Comparison of ENCODE assay signal across 20 cellular contexts in the genomic region with DNA sequence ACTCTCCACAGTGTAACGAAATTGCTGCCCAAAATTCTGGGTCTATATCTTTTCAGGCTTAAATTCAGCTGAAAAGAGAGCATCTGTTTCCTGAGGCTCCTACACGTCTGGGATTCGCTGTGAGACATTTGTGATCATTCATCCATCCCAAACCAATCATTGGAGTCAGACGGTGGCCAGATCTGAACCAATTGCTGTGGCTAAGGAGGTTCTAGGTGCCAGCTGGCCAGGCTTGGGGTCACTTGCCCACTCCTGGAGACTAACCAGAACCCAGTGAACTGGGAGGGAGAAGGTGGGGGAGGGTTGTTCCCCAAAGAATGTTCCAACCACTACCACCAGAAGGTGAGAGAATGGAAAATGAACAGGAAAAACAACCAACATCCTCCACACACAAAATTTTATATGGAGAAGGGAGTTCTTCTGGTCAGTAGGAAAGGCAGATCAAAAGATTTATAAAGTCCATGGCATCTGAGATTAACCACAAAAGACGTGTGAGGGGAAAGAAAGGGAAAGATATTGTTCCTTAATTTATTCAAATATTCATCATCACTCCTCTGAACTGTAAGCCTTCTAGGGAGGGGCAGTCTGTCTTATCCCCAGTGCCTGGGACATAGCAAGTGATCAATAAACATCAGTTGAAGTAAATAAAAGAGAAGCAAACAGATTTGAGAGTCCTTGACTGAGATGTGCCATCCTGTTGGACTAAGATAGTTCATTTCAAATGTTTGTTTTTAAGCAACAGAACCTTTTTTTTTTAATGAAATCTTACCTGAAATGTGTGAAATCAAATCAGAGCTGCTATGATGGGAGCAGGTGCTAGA. TPM values are rescaled to one million over a fixed set of nuclear protein-coding genes. Genes with fewer than 3 reads are reported as not detected.
A peak's percentile ranks its signal among the peaks of the same experiment; 100 is the strongest.
DNase-seq lines count a peak whose midpoint lies in the region; ATAC-seq and TF ChIP-seq lines count a peak whose summit lies in the region.
"Had no signal": no experiment of that assay in that cellular context is flagged by ENCODE, and none has a peak within 500 bp of the region (broad histone marks: within the 10 kb centered on the region; RNA-seq: fewer than 3 reads in every experiment).

No MANE protein-coding gene starts in this region.

- WGBS in spleen, 5 donors: 18 to 33% (median 27%) methylated on average over 5 of the region's 5 CpGs

- H3K27me3 ChIP-seq in DOHH2 (ENCODE audit: control insufficient read depth, low read length): peaks cover 31% of the 10 kb centered on the region
- peaks cover 0 to 48% (median 24%) of the 10 kb centered on the region in 7 donors for H3K27me3 ChIP-seq in spleen (replicated peaks in 1 of 7)
- H3K27me3 ChIP-seq: breast epithelium, colonic mucosa had no signal

- no peak for TF ChIP-seq CTCF in DOHH2 (IDR thresholded peaks at IDR 0.05; ENCODE audit: low read depth, low read length, poor library complexity, severe bottlenecking)
- TF ChIP-seq CTCF in spleen (IDR thresholded peaks at IDR 0.05 in 8 of 11, conservative IDR thresholded peaks at IDR 0.05 in 3 of 11): no peak

- H3K9me3 ChIP-seq in DOHH2 (ENCODE audit: control insufficient read depth, insufficient read depth, low read length) (no peaks in the 10 kb centered on the region), spleen (no peaks in the 10 kb centered on the region)
- H3K9me3 ChIP-seq: breast epithelium, Caco-2, colonic mucosa, esophagus squamous epithelium, uterus had no signal

- H3K4me1 ChIP-seq in DOHH2 (ENCODE audit: control insufficient read depth, low read length) (peaks cover 30% of the 10 kb centered on the region), spleen (peaks cover 13 to 37% (median 28%) of the 10 kb centered on the region in 6 donors)
- H3K4me1 ChIP-seq: breast epithelium had no signal

- H3K4me2 ChIP-seq in DOHH2 (ENCODE audit: low read length): peak overlapping the region; percentile 33

- ATAC-seq in HG02798 (IDR thresholded peaks at IDR 0.05; ENCODE audit: poor library complexity, unreplicated experiment) (no peak), HG02885 (IDR thresholded peaks at IDR 0.05; ENCODE audit: poor library complexity, unreplicated experiment) (no peak)
- ATAC-seq: effector memory CD8-positive, alpha-beta T cell had no signal

- H4K20me1 ChIP-seq in DOHH2 (ENCODE audit: control insufficient read depth, insufficient read depth, low read depth, low read length): no peaks in the 10 kb centered on the region

- H3K4me3 ChIP-seq in DOHH2 (ENCODE audit: low read length) (peak overlapping the region; percentile 16; the same call in 1 of the 2 replicates), spleen (no peak overlapping the region)
- H3K4me3 ChIP-seq: breast epithelium, colonic mucosa, esophagus squamous epithelium, uterus had no signal

- H3K27ac ChIP-seq in DOHH2 (ENCODE audit: low read depth, low read length): no peak overlapping the region
- no peak overlapping the region for H3K27ac ChIP-seq in spleen
- H3K27ac ChIP-seq: colonic mucosa, uterus had no signal

- H3K9me2 ChIP-seq in DOHH2 (replicated peaks; ENCODE audit: control insufficient read depth, low read length): no peaks in the 10 kb centered on the region

- no peaks in the 10 kb centered on the region for H3K79me2 ChIP-seq in DOHH2 (ENCODE audit: control insufficient read depth, low read length)

- TF ChIP-seq POLR2A in spleen (IDR thresholded peaks at IDR 0.05): no peak

- no peaks in the 10 kb centered on the region for H3F3A ChIP-seq in DOHH2 (ENCODE audit: control insufficient read depth, insufficient read depth)

- no peaks in the 10 kb centered on the region for H3K36me3 ChIP-seq in DOHH2 (ENCODE audit: control insufficient read depth, low read length)
- H3K36me3 ChIP-seq in spleen: no peaks in the 10 kb centered on the region
- H3K36me3 ChIP-seq: breast epithelium, colonic mucosa, esophagus squamous epithelium, uterus had no signal

- intact Hi-C loops in spleen (cut with DNase I; ENCODE audit: low total_unique reads): no loop called here

- DNase-seq in NCI-H446 treated with DMSO at 0.1 percent for 48 hours (lab: John Stamatoyannopoulos, UW) (peak; percentile 18), kidney glomerular epithelial cell (lab: John Stamatoyannopoulos, UW) (peak; percentile 83), spleen (peak; percentile 43), GDM1 (lab: John Stamatoyannopoulos, UW) (no peak)
- DNase-seq: activated T-cell treated with anti-CD3 and anti-CD28 coated beads, Interleukin-2, amount 50 U/mL, for 1 hour; AML-193; Caco-2; colonic mucosa; effector memory CD8-positive, alpha-beta T cell; esophagus squamous epithelium; H9; NCI-H1436 treated with DMSO at 0.1 percent for 48 hours; NCI-H82; SHP77 treated with DMSO at 0.1 percent for 48 hours; stimulated activated CD8-positive, alpha-beta memory T cell treated with anti-CD3 and anti-CD28 coated beads, Interleukin-4, amount 100 ng/mL, for 48 hours; uterus had no signal

RNA-seq across cellular contexts. Expression of gene RTKN, which starts 3.0 kb away (rescaled TPM):
- 10 to 100 TPM in 3 of 7 donors, 1 to 10 TPM in 4; 5.0 to 11.1 (median 9.8) TPM for total RNA-seq in spleen
- polyA plus RNA-seq in spleen: 1 to 10 TPM; 3.2 to 6.9 (median 3.4) TPM

RNA-seq across cellular contexts. Expression of gene INO80B, which starts 10.2 kb away (rescaled TPM):
- total RNA-seq in spleen: 10 to 100 TPM in 6 of 7 donors, 1 to 10 TPM in 1; 9.0 to 42.9 (median 28.6) TPM
- 10 to 100 TPM; 36.7 to 50.3 (median 43.7) TPM for polyA plus RNA-seq in spleen

RNA-seq across cellular contexts. Expression of gene WBP1, which starts 13.5 kb away (rescaled TPM):
- total RNA-seq in spleen: 10 to 100 TPM; 39.5 to 80.7 (median 58.5) TPM
- polyA plus RNA-seq in spleen: 10 to 100 TPM; 64.7 to 84.2 (median 78.8) TPM

RNA-seq across cellular contexts. Expression of gene MOGS, which starts 20.5 kb away (rescaled TPM):
- 10 to 100 TPM; 49.2 to 61.6 (median 56.7) TPM for total RNA-seq in spleen
- polyA plus RNA-seq in spleen: 10 to 100 TPM; 24.6 to 35.5 (median 31.0) TPM

RNA-seq across cellular contexts. Expression of gene WDR54, which starts 23.2 kb away (rescaled TPM):
- total RNA-seq in spleen: 10 to 100 TPM; 15.1 to 24.3 (median 17.9) TPM
- 10 to 100 TPM; 23.7 to 26.0 (median 24.4) TPM for polyA plus RNA-seq in spleen
